21 cellular contexts compared by ENCODE assay signal in genomic region chr21:43771698-43772367, GRCh38. TPM values are rescaled to one million over a fixed set of nuclear protein-coding genes. Genes with fewer than 3 reads are reported as not detected.
DNase-seq lines count a peak whose midpoint lies in the region; ATAC-seq and TF ChIP-seq lines count a peak whose summit lies in the region.
"Had no signal": no experiment of that assay in that cellular context is flagged by ENCODE, and none has a peak within 500 bp of the region (broad histone marks: within the 10 kb centered on the region; RNA-seq: fewer than 3 reads in every experiment).

No MANE protein-coding gene starts in this region.

- POLR2A ChIA-PET in HEK293 (lab: Yijun Ruan, JAX): interaction anchor here (0.5 to 1.9 kb wide), 6 partner anchors 13 to 80 kb away, joined by 3 to 10 read pairs (median 4); partner anchors contain the start of gene RRP1

- peak overlapping the region; percentile 63 to 98 (median 95) for H3K4me2 ChIP-seq in BLaER1 treated with 17β-estradiol and CSF1 and Interleukin-3, amounts not matched to agents 10 nM and 100 nM

- H4K20me1 ChIP-seq in BLaER1 treated with 17β-estradiol and CSF1 and Interleukin-3, amounts not matched to agents 10 nM and 100 nM: peaks cover 20 to 35% (median 26%) of the 10 kb centered on the region in 11 experiments; a peak in 21 of 22 replicates

- H3K36me3 ChIP-seq in BLaER1 treated with 17β-estradiol and CSF1 and Interleukin-3, amounts not matched to agents 10 nM and 100 nM: peaks cover 25 to 41% (median 31%) of the 10 kb centered on the region in 11 experiments
- H3K36me3 ChIP-seq in HEK293 (ENCODE audit: control insufficient read depth in 2 of 2, insufficient read depth in 1 of 2, low read length in 2 of 2): peaks cover 7 to 21% of the 10 kb centered on the region in 2 experiments; a peak in 2 of 3 replicates
- H3K36me3 ChIP-seq in lower lobe of right lung: peaks cover 23% of the 10 kb centered on the region

- H3K4me3 ChIP-seq in BLaER1 treated with 17β-estradiol and CSF1 and Interleukin-3, amounts not matched to agents 10 nM and 100 nM: peak overlapping the region in 8 of 10 experiments; percentile 19 to 96 (median 49); a peak in 14 of 20 replicates
- H3K4me3 ChIP-seq in HEK293 (ENCODE audit: low read depth, low read length) (no peak overlapping the region), choroid plexus epithelial cell (ENCODE audit: low read depth, low read length) (no peak overlapping the region), lower lobe of right lung (peak overlapping the region; percentile 23)
- H3K4me3 ChIP-seq: body of pancreas, heart right ventricle, vagina had no signal

- peaks cover 0 to 26% (median 7%) of the 10 kb centered on the region in 11 experiments; a peak in 12 of 22 replicates for H3K9me3 ChIP-seq in BLaER1 treated with 17β-estradiol and CSF1 and Interleukin-3, amounts not matched to agents 10 nM and 100 nM (replicated peaks in 1 of 11)
- H3K9me3 ChIP-seq in HEK293 (ENCODE audit: control insufficient read depth, insufficient read depth, low read depth, low read length): no peaks in the 10 kb centered on the region
- no peaks in the 10 kb centered on the region for H3K9me3 ChIP-seq in lower lobe of right lung
- H3K9me3 ChIP-seq: body of pancreas, heart right ventricle, vagina had no signal

- peak overlapping the region in 9 of 11 experiments; percentile 35 to 96 (median 57); a peak in 15 of 22 replicates for H3K9ac ChIP-seq in BLaER1 treated with 17β-estradiol and CSF1 and Interleukin-3, amounts not matched to agents 10 nM and 100 nM

- CTCF ChIA-PET in HEK293 (lab: Yijun Ruan, JAX): interaction anchor here (0.6 to 1.7 kb wide), 5 partner anchors 12 to 1565 kb away, joined by 3 to 8 read pairs (median 3); partner anchors contain the start of gene RRP1

- TF ChIP-seq CTCF in HEK293 (tag by site-specific recombination; IDR thresholded peaks at IDR 0.05) (no peak), choroid plexus epithelial cell (conservative IDR thresholded peaks at IDR 0.05; ENCODE audit: low read depth, low read length) (no peak), lower lobe of right lung (IDR thresholded peaks at IDR 0.05) (no peak)

- H3K27ac ChIP-seq in BLaER1 treated with 17β-estradiol and CSF1 and Interleukin-3, amounts not matched to agents 10 nM and 100 nM: peak overlapping the region; percentile 61 to 90 (median 83)
- H3K27ac ChIP-seq in HEK293 (ENCODE audit: extremely low read depth, low read depth, low read length) (no peak overlapping the region), lower lobe of right lung (no peak overlapping the region)
- H3K27ac ChIP-seq: body of pancreas, vagina had no signal

- peak; percentile 42 for DNase-seq in choroid plexus epithelial cell (ENCODE audit: low read depth)
- DNase-seq in lower lobe of right lung: no peak
- no peak for DNase-seq in NCI-H2227 treated with DMSO at 0.1 percent for 48 hours (lab: John Stamatoyannopoulos, UW)
- DNase-seq in NCI-H2171 (lab: John Stamatoyannopoulos, UW): no peak
- DNase-seq: activated CD4-positive, alpha-beta memory T cell treated with anti-CD3 and anti-CD28 coated beads for 36 hours; activated naive CD8-positive, alpha-beta T cell treated with anti-CD3 and anti-CD28 coated beads for 36 hours; activated T-cell treated with anti-CD3 and anti-CD28 coated beads, Interleukin-2, amount 50 U/mL, for 1 hour; body of pancreas; cortex of kidney; HCEC 1CT; heart right ventricle; immature natural killer cell; left ventricle myocardium superior; NCI-H446; T-cell had no signal

- intact Hi-C loops in lower lobe of right lung (cut with DNase I): no loop called here

- H3K27me3 ChIP-seq in BLaER1 treated with 17β-estradiol and CSF1 and Interleukin-3, amounts not matched to agents 10 nM and 100 nM: no peaks in the 10 kb centered on the region
- no peaks in the 10 kb centered on the region for H3K27me3 ChIP-seq in lower lobe of right lung (ENCODE audit: low read depth)
- H3K27me3 ChIP-seq: body of pancreas, heart right ventricle, vagina had no signal

- no peak for ATAC-seq in lower lobe of right lung
- ATAC-seq in HG03095 (IDR thresholded peaks at IDR 0.05; ENCODE audit: unreplicated experiment): no peak
- no peak for ATAC-seq in GM18861 (IDR thresholded peaks at IDR 0.05; ENCODE audit: unreplicated experiment)
- ATAC-seq: body of pancreas, heart right ventricle, left ventricle myocardium superior, sciatic nerve, T-cell had no signal

- peaks cover 56 to 86% (median 77%) of the 10 kb centered on the region in 10 experiments for H3K4me1 ChIP-seq in BLaER1 treated with 17β-estradiol and CSF1 and Interleukin-3, amounts not matched to agents 10 nM and 100 nM
- H3K4me1 ChIP-seq in HEK293 (ENCODE audit: control insufficient read depth, insufficient read depth, low read length): no peaks in the 10 kb centered on the region
- peaks cover 41% of the 10 kb centered on the region for H3K4me1 ChIP-seq in lower lobe of right lung

TF ChIP-seq in HEK293, 187 proteins besides CTCF, POLR2A, EP300 and RAD21 (continues in another document):
- TF ChIP-seq ZNF354C (tag by site-specific recombination; IDR thresholded peaks at IDR 0.05; ENCODE audit: borderline replicate concordance, low read depth) (no peak), ZNF248 (tag by site-specific recombination; IDR thresholded peaks at IDR 0.05) (no peak), ZNF26 (tag by site-specific recombination; IDR thresholded peaks at IDR 0.05) (no peak), PRDM1 (tag by site-specific recombination; IDR thresholded peaks at IDR 0.05) (0 out of 2 replicates have a peak, but pooled peaks have one; percentile 28), ELK4 (IDR thresholded peaks at IDR 0.05; ENCODE audit: borderline replicate concordance, low read depth, low read length) (no peak), ZNF623 (tag by site-specific recombination; IDR thresholded peaks at IDR 0.05) (no peak), ZNF76 (tag by site-specific recombination; IDR thresholded peaks at IDR 0.05; ENCODE audit: borderline replicate concordance, low read depth) (peak; percentile 69), ZNF747 (tag by site-specific recombination; IDR thresholded peaks at IDR 0.05) (no peak), ZNF600 (tag by site-specific recombination; IDR thresholded peaks at IDR 0.05) (no peak), ZNF302 (tag by site-specific recombination; IDR thresholded peaks at IDR 0.05; ENCODE audit: low read depth) (no peak), ZNF664 (tag by site-specific recombination; IDR thresholded peaks at IDR 0.05) (no peak), ZNF221 (tag by site-specific recombination; IDR thresholded peaks at IDR 0.05; ENCODE audit: borderline replicate concordance) (no peak), SCRT2 (tag by site-specific recombination; IDR thresholded peaks at IDR 0.05) (no peak), ZFHX2 (tag by site-specific recombination; conservative IDR thresholded peaks at IDR 0.05) (no peak), SP2 (tag by site-specific recombination; IDR thresholded peaks at IDR 0.05) (peak; percentile 68), SP7 (tag by site-specific recombination; IDR thresholded peaks at IDR 0.05) (peak; percentile 72), ZNF777 (tag by site-specific recombination; IDR thresholded peaks at IDR 0.05; ENCODE audit: borderline replicate concordance) (no peak), ZNF514 (tag by site-specific recombination; IDR thresholded peaks at IDR 0.05) (no peak), ZNF18 (tag by site-specific recombination; IDR thresholded peaks at IDR 0.05) (0 out of 2 replicates have a peak, but pooled peaks have one; percentile 10)

RNA-seq across cellular contexts. Expression of gene CSTB, which starts 4.3 kb away (rescaled TPM):
- total RNA-seq in lower lobe of right lung: 154 TPM

RNA-seq across cellular contexts. Expression of gene RRP1, which starts 17.5 kb away (rescaled TPM):
- 13.6 TPM for total RNA-seq in lower lobe of right lung

RNA-seq across cellular contexts. Expression of gene PDXK, which starts 52.9 kb away (rescaled TPM):
- total RNA-seq in lower lobe of right lung: 195 TPM

Comparison
In these comparisons a context has a peak if more than half of its experiments do, and no peak if none do; other contexts are left out.
1. H3K27ac ChIP-seq: peak in BLaER1 treated with 17β-estradiol and CSF1 and Interleukin-3, amounts not matched to agents 10 nM and 100 nM (11 of 11); none in HEK293 (single experiment) and lower lobe of right lung (single experiment).
2. H3K4me3 ChIP-seq: peak in BLaER1 treated with 17β-estradiol and CSF1 and Interleukin-3, amounts not matched to agents 10 nM and 100 nM (8 of 10) and lower lobe of right lung (single experiment); none in HEK293 (single experiment) and choroid plexus epithelial cell (single experiment).